13 cellular contexts compared by ENCODE assay signal in the genomic region with DNA sequence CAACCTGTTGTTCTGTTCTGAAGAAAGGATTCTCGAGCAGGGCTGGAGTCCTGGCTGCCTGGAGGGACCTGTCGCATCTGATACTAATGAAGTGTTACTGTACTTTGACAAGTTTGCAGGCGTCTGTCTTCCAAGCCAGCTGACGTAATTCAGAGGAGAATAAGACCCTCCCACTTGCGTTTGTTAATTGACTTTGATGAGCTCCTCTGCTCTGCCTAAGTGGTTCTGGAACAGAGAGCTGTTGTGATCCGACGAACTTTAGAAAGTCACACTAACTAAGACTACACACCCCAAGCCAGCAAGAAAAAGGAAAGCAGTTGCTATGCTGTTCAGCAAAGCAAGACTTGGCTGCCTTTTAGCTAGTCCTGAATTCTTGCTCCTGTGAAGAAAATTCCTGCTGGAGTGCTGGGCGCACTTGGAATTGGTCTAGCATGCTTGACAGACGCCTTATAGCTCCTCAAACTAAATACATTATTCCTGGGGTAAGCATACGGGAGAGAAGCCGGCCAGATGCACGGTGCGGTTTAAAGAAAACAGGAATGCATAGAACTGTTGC.
DNase-seq lines count a peak whose midpoint lies in the region; ATAC-seq and TF ChIP-seq lines count a peak whose summit lies in the region.
"Had no signal": no experiment of that assay in that cellular context is flagged by ENCODE, and none has a peak within 500 bp of the region (broad histone marks: within the 10 kb centered on the region; RNA-seq: fewer than 3 reads in every experiment).

No MANE protein-coding gene starts in this region.

- H3K27me3 ChIP-seq in ascending aorta (no peaks in the 10 kb centered on the region), ovary (no peaks in the 10 kb centered on the region)

- TF ChIP-seq EP300 in ovary (IDR thresholded peaks at IDR 0.05): no peak

- TF ChIP-seq CTCF in ascending aorta (IDR thresholded peaks at IDR 0.05) (no peak), ovary (IDR thresholded peaks at IDR 0.05) (no peak), GM13976 (IDR thresholded peaks at IDR 0.05; ENCODE audit: borderline replicate concordance, control extremely low read depth, extremely low read depth, insufficient read depth, missing control alignments) (no peak)

- DNase-seq in ACHN (peak; percentile 3), ascending aorta (ENCODE audit: low spot score in 2 of 2) (no peak), left cardiac atrium (peak; percentile 44), ovary (no peak), NCI-H510A (lab: John Stamatoyannopoulos, UW) (no peak), GM13976 (ENCODE audit: low spot score) (no peak)
- DNase-seq: activated CD8-positive, alpha-beta memory T cell treated with anti-CD3 and anti-CD28 coated beads, Interleukin-2, amount 50 U/mL, for 4 hours; AML-193; naive thymus-derived CD4-positive, alpha-beta T cell; NCI-H146 had no signal

- intact Hi-C loops in ascending aorta (cut with DNase I): no loop called here
- intact Hi-C loops in left cardiac atrium (cut with DNase I): loop anchor here in 1 of 2 donors (10.0 kb wide), 1 partner anchor 124 kb away; no protein-coding TSS in a partner anchor
- intact Hi-C loops in ovary (cut with DNase I): no loop called here

- ATAC-seq in left cardiac atrium (peak; percentile 67 to 88), GM18867 (IDR thresholded peaks at IDR 0.05; ENCODE audit: unreplicated experiment) (no peak), HG02870 (IDR thresholded peaks at IDR 0.05; ENCODE audit: unreplicated experiment) (no peak)
- ATAC-seq: naive thymus-derived CD4-positive, alpha-beta T cell had no signal

- in situ Hi-C loops in ACHN (cut with HindIII; ENCODE audit: low pct_ligation_motif_present, low pct_unique_long_range_greater_than_20kb, low sequenced_read_pairs): no loop called here
- in situ Hi-C loops in GM13976 (cut with MboI; ENCODE audit: low sequenced_read_pairs, unreplicated experiment): no loop called here

- H3K4me1 ChIP-seq in ascending aorta: no peaks in the 10 kb centered on the region
- no peaks in the 10 kb centered on the region for H3K4me1 ChIP-seq in ovary (ENCODE audit: insufficient read depth)

- H3K4me3 ChIP-seq in ascending aorta: peak overlapping the region; percentile 40 to 58
- peak overlapping the region; percentile 27 for H3K4me3 ChIP-seq in ovary
- H3K4me3 ChIP-seq: SK-N-MC had no signal

- TF ChIP-seq POLR2A in ovary (IDR thresholded peaks at IDR 0.05): no peak

- WGBS in ovary, 3 donors: 2 to 6% (median 4%) methylated on average over 13 of the region's 13 CpGs

- H3K36me3 ChIP-seq in ascending aorta: no peaks in the 10 kb centered on the region
- H3K36me3 ChIP-seq in ovary: no peaks in the 10 kb centered on the region

- no peaks in the 10 kb centered on the region for H3K9me3 ChIP-seq in ascending aorta
- H3K9me3 ChIP-seq in ovary: no peaks in the 10 kb centered on the region

- H3K27ac ChIP-seq in ascending aorta: peak overlapping the region; percentile 50 to 72
- peak overlapping the region in 1 of 2 donors; percentile 57 for H3K27ac ChIP-seq in ovary
- H3K27ac ChIP-seq: SK-N-MC had no signal

Comparison
In these comparisons a context has a peak if more than half of its experiments do, and no peak if none do; other contexts are left out.
1. DNase-seq: peak in ACHN (single experiment) and left cardiac atrium (single experiment); none in ascending aorta (0 of 2), ovary (0 of 5), NCI-H510A (single experiment) and GM13976 (single experiment).
2. ATAC-seq: peak in left cardiac atrium (2 of 2); none in GM18867 (single experiment) and HG02870 (single experiment).